Comparison of ENCODE assay signal across 20 cellular contexts in genomic region chr17:45377401-45377800, GRCh38.
"Had no signal": no experiment of that assay in that cellular context is flagged by ENCODE, and none has a peak within 500 bp of the region (broad histone marks: within the 10 kb centered on the region; RNA-seq: fewer than 3 reads in every experiment).

No MANE protein-coding gene starts in this region.

- H3K9me3 Mint-ChIP-seq: natural killer cell, neural crest cell had no signal

- H3K9me3 ChIP-seq: colonic mucosa, heart left ventricle, pancreas, prostate gland, right lobe of liver, stomach, thoracic aorta, transverse colon had no signal

- ATAC-seq: esophagus mucosa, heart left ventricle, natural killer cell, pancreas, right lobe of liver had no signal

- H3K4me3 ChIP-seq: colonic mucosa, heart left ventricle, pancreas, prostate gland, right lobe of liver, stomach, thoracic aorta, transverse colon had no signal

- H3K4me1 ChIP-seq: colonic mucosa, prostate gland had no signal

- H3K4me3 Mint-ChIP-seq: natural killer cell, neural crest cell had no signal

- H3K27ac Mint-ChIP-seq: natural killer cell had no signal

- DNase-seq: colonic mucosa; effector CD4-positive, alpha-beta T cell; heart left ventricle; hippocampal formation; kidney glomerular epithelial cell; natural killer cell; occipital lobe; pancreas; stimulated activated CD4-positive, alpha-beta T cell treated with anti-CD3 and anti-CD28 coated beads, Interleukin-4, amount 100 ng/mL, for 1 hour; stimulated activated CD8-positive, alpha-beta memory T cell treated with anti-CD3 and anti-CD28 coated beads, Interleukin-4, amount 100 ng/mL, for 48 hours; stimulated activated naive CD4-positive, alpha-beta T cell; stomach; substantia nigra; transverse colon had no signal

- H3K36me3 Mint-ChIP-seq: natural killer cell had no signal

- H3K27me3 ChIP-seq: colonic mucosa, heart left ventricle, pancreas, right lobe of liver, stomach, transverse colon had no signal

- H3K27ac ChIP-seq: colonic mucosa, heart left ventricle, pancreas, prostate gland, right lobe of liver, stomach, thoracic aorta, transverse colon had no signal

- FAIRE-seq: frontal cortex, pancreas had no signal

- H3K36me3 ChIP-seq: colonic mucosa, heart left ventricle, pancreas, prostate gland, right lobe of liver, stomach, thoracic aorta, transverse colon had no signal
